ENCODE assay signal across 9 cellular contexts in the genomic region with DNA sequence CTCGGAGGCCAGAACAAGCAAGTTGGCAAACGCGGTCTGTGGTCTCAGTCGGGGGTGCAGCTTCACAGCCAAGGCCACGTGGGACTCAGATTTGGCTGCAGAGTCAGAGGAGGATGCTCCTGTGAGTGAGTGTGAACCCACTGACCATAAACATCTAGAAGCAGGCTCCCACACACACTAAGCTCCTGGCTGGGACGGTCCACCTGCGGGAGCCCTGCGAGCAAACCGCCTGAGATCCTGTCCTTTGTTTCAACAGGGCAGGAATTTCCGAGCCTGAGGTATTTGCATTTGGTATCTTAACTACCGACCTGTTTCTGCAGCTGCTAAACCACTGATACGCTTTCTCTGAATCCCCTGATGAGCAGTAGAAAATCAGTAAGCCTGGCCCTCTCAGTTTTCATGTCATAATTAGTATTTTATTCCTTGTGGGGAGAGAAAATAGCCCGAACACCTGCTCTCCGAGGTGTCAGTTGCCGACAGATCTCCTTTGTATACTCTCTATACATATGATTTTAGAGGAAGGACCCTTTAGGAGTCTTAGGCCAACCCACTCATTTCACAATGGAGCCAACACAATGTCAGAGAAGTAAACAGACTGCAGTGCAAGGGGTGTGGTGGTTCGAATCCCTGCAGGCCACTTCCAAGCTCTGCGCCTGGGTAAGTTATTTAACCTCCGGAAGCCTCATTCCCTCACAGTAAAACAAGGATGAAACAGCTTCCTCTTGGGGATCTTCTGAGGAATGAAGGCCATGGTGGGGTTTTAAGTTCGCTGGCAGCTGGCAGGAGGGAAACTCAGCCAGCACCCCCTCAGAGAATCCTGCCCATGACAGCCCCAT. TPM values are rescaled to one million over a fixed set of nuclear protein-coding genes. Genes with fewer than 3 reads are reported as not detected.
DNase-seq lines count a peak whose midpoint lies in the region; ATAC-seq, FAIRE-seq and TF ChIP-seq lines count a peak whose summit lies in the region.
"Had no signal": no experiment of that assay in that cellular context is flagged by ENCODE, and none has a peak within 500 bp of the region (broad histone marks: within the 10 kb centered on the region; RNA-seq: fewer than 3 reads in every experiment).

No MANE protein-coding gene starts in this region.

- no peak overlapping the region for H3K9ac ChIP-seq in HepG2 (ENCODE audit: insufficient read depth, low read depth, low read length)

- H3K4me1 Mint-ChIP-seq in endothelial cell (ENCODE audit: unreplicated experiment): peaks cover 32% of the 10 kb centered on the region
- peaks cover 6% of the 10 kb centered on the region for H3K4me1 Mint-ChIP-seq in activated T-helper 2 cell treated with anti-CD3 and anti-CD28 coated beads, Interferon-gamma antibody, Interleukin-2, Interleukin-4, amounts not matched to agents 10 μg/mL and 5 μg/mL and 100 μg/mL, durations not matched to agents 14 hours and 24 hours and 36 hours (ENCODE audit: low read depth)
- H3K4me1 Mint-ChIP-seq: central memory CD8-positive, alpha-beta T cell had no signal

- peak overlapping the region; percentile 86 for H3K27ac Mint-ChIP-seq in endothelial cell (ENCODE audit: unreplicated experiment)
- no peak overlapping the region for H3K27ac Mint-ChIP-seq in activated T-helper 2 cell treated with anti-CD3 and anti-CD28 coated beads, Interferon-gamma antibody, Interleukin-2, Interleukin-4, amounts not matched to agents 10 μg/mL and 5 μg/mL and 100 μg/mL, durations not matched to agents 14 hours and 24 hours and 36 hours

- H3K36me3 Mint-ChIP-seq in endothelial cell (ENCODE audit: low read depth, unreplicated experiment): no peaks in the 10 kb centered on the region
- no peaks in the 10 kb centered on the region for H3K36me3 Mint-ChIP-seq in activated T-helper 2 cell treated with anti-CD3 and anti-CD28 coated beads, Interferon-gamma antibody, Interleukin-2, Interleukin-4, amounts not matched to agents 10 μg/mL and 5 μg/mL and 100 μg/mL, durations not matched to agents 14 hours and 24 hours and 36 hours (ENCODE audit: low read depth)

- no peak for DNase-seq in HepG2 (ENCODE audit: low spot score)
- no peak for DNase-seq in right lobe of liver
- peak; percentile 69 for DNase-seq in NCI-H1436 treated with DMSO at 0.1 percent for 48 hours (lab: John Stamatoyannopoulos, UW)
- peak; percentile 23 for DNase-seq in endothelial cell (ENCODE audit: low spot score)
- DNase-seq in NCI-H524 treated with DMSO at 0.1 percent for 48 hours (lab: John Stamatoyannopoulos, UW): no peak
- DNase-seq in HK-2 (ENCODE audit: unreplicated experiment): no peak
- no peak for DNase-seq in activated T-helper 2 cell treated with anti-CD3 and anti-CD28 coated beads, Interferon-gamma antibody, Interleukin-2, Interleukin-4, amounts not matched to agents 10 μg/mL and 5 μg/mL and 100 μg/mL, durations not matched to agents 14 hours and 24 hours and 36 hours (ENCODE audit: low spot score)

- peak; percentile 64 for ATAC-seq in HepG2
- ATAC-seq in right lobe of liver: no peak
- ATAC-seq in GM18519 (IDR thresholded peaks at IDR 0.05; ENCODE audit: low FRiP score, unreplicated experiment): no peak

- H3K36me3 ChIP-seq in HepG2 (replicated peaks in 1 of 2; ENCODE audit: control insufficient read depth in 1 of 2, insufficient read depth in 2 of 2, low read length in 2 of 2): no peaks in the 10 kb centered on the region
- H3K36me3 ChIP-seq in right lobe of liver: no peaks in the 10 kb centered on the region

- no peak for FAIRE-seq in HepG2 (lab: Jason Lieb, UNC)

- peaks cover 5% of the 10 kb centered on the region for H3K27me3 Mint-ChIP-seq in endothelial cell (ENCODE audit: unreplicated experiment)
- H3K27me3 Mint-ChIP-seq in activated T-helper 2 cell treated with anti-CD3 and anti-CD28 coated beads, Interferon-gamma antibody, Interleukin-2, Interleukin-4, amounts not matched to agents 10 μg/mL and 5 μg/mL and 100 μg/mL, durations not matched to agents 14 hours and 24 hours and 36 hours (ENCODE audit: low read depth): peaks cover 4% of the 10 kb centered on the region

- TF ChIP-seq CTCF in HepG2 (CRISPR knock-in tag; IDR thresholded peaks at IDR 0.05) (no peak), right lobe of liver (IDR thresholded peaks at IDR 0.05) (no peak), endothelial cell (IDR thresholded peaks at IDR 0.05; ENCODE audit: unreplicated experiment) (no peak)

- no peaks in the 10 kb centered on the region for H3K9me3 Mint-ChIP-seq in endothelial cell (ENCODE audit: unreplicated experiment)
- H3K9me3 Mint-ChIP-seq in activated T-helper 2 cell treated with anti-CD3 and anti-CD28 coated beads, Interferon-gamma antibody, Interleukin-2, Interleukin-4, amounts not matched to agents 10 μg/mL and 5 μg/mL and 100 μg/mL, durations not matched to agents 14 hours and 24 hours and 36 hours: no peaks in the 10 kb centered on the region
- H3K9me3 Mint-ChIP-seq: central memory CD8-positive, alpha-beta T cell had no signal

- no peak for TF ChIP-seq POLR2A in HepG2 (IDR thresholded peaks at IDR 0.05; ENCODE audit: insufficient read depth in 1 of 2, low read depth in 2 of 2, low read length in 2 of 2)
- no peak for TF ChIP-seq POLR2A in right lobe of liver (IDR thresholded peaks at IDR 0.05)

- CTCF ChIA-PET in HepG2 (lab: Yijun Ruan, JAX; ENCODE audit: low intra/inter-chr PET ratio, low total read pairs): no interaction called here

- H3K27ac ChIP-seq in HepG2 (ENCODE audit: extremely low read length, insufficient read depth, low read length) (no peak overlapping the region), right lobe of liver (no peak overlapping the region)

- in situ Hi-C loops in HepG2 (cut with HindIII; ENCODE audit: extremely low pct_ligation_motif_present, low pct_unique_long_range_greater_than_20kb): no loop called here

- H2AFZ ChIP-seq in HepG2 (ENCODE audit: low read length): peak overlapping the region; percentile 27

- intact Hi-C loops in HepG2 (cut with micrococcal nuclease; ENCODE audit: unreplicated experiment): no loop called here
- intact Hi-C loops in right lobe of liver (cut with DNase I): no loop called here
- intact Hi-C loops in activated T-helper 2 cell treated with anti-CD3 and anti-CD28 coated beads, Interferon-gamma antibody, Interleukin-2, Interleukin-4, amounts not matched to agents 10 μg/mL and 5 μg/mL and 100 μg/mL, durations not matched to agents 14 hours and 24 hours and 36 hours (cut with micrococcal nuclease): no loop called here

- TF ChIP-seq EP300 in HepG2 (IDR thresholded peaks at IDR 0.05; ENCODE audit: low read depth in 2 of 2, low read length in 2 of 2): no peak
- TF ChIP-seq EP300 in HepG2 (CRISPR knock-in tag; IDR thresholded peaks at IDR 0.05; ENCODE audit: borderline replicate concordance): no peak

- 29% methylated on average over 16 of the region's 19 CpGs for WGBS in HepG2 (ENCODE audit: low lambda C conversion rate)
- 41% methylated on average over 11 of the region's 19 CpGs for WGBS in right lobe of liver (ENCODE audit: insufficient coverage, low coverage, low lambda C conversion rate, missing lambda C conversion rate)

- no peaks in the 10 kb centered on the region for H4K20me1 ChIP-seq in HepG2 (ENCODE audit: insufficient read depth, low read length)

- peaks cover 19% of the 10 kb centered on the region for H3K4me1 ChIP-seq in HepG2 (ENCODE audit: insufficient read depth, low read length)
- no peaks in the 10 kb centered on the region for H3K4me1 ChIP-seq in right lobe of liver

- no peaks in the 10 kb centered on the region for H3K79me2 ChIP-seq in HepG2 (ENCODE audit: insufficient read depth, low read length)

- no TSS peak for BruUV-seq in HepG2 (replicated peaks; lab: Mats Ljungman, UMichigan)

- peak overlapping the region; percentile 58 for H3K4me2 ChIP-seq in HepG2 (ENCODE audit: low read depth, low read length)

- POLR2A ChIA-PET in HepG2 (lab: Yijun Ruan, JAX): no interaction called here

- TF ChIP-seq RAD21 in HepG2 (CRISPR knock-in tag; IDR thresholded peaks at IDR 0.05): no peak

- H3K27me3 ChIP-seq in HepG2 (ENCODE audit: control insufficient read depth in 1 of 2, insufficient read depth in 2 of 2, low read length in 2 of 2) (peaks cover 0 to 7% of the 10 kb centered on the region in 2 experiments; a peak in 1 of 5 replicates), right lobe of liver (no peaks in the 10 kb centered on the region)

- H3K9me3 ChIP-seq in HepG2 (ENCODE audit: low read length) (no peaks in the 10 kb centered on the region), right lobe of liver (no peaks in the 10 kb centered on the region)

- H3K4me3 ChIP-seq in HepG2 (replicated peaks in 1 of 3; ENCODE audit: insufficient read depth in 1 of 3, low read depth in 2 of 3, low read length in 3 of 3): peak overlapping the region in 2 of 3 experiments; percentile 7 to 10; a peak in 2 of 6 replicates
- H3K4me3 ChIP-seq in right lobe of liver: no peak overlapping the region

- no peak overlapping the region for H3K4me3 Mint-ChIP-seq in endothelial cell (ENCODE audit: unreplicated experiment)
- no peak overlapping the region for H3K4me3 Mint-ChIP-seq in activated T-helper 2 cell treated with anti-CD3 and anti-CD28 coated beads, Interferon-gamma antibody, Interleukin-2, Interleukin-4, amounts not matched to agents 10 μg/mL and 5 μg/mL and 100 μg/mL, durations not matched to agents 14 hours and 24 hours and 36 hours (ENCODE audit: low read depth)
- H3K4me3 Mint-ChIP-seq: central memory CD8-positive, alpha-beta T cell had no signal

RNA-seq across cellular contexts. Expression of a gene that starts 41.0 kb away (rescaled TPM):
- total RNA-seq in HepG2 (2016; rRNA removed; fragmentation: Illumina TruSeq; extraction: Trizol) (16.9 and 23.9 TPM in 2 replicates), right lobe of liver (10 to 100 TPM in 3 of 6 experiments, 1 to 10 TPM in 3; 7.4 to 11.8 (median 9.6) TPM), endothelial cell (ENCODE audit: unreplicated experiment) (49.2 TPM)
- 6.1 and 9.3 TPM in 2 replicates for total RNA-seq in HepG2 (2016; cell fraction: cytosol; rRNA removed; fragmentation: Illumina TruSeq; extraction: Trizol; ENCODE audit: low read depth)
- total RNA-seq in HepG2 (2016; cell fraction: insoluble cytoplasmic fraction; rRNA removed; fragmentation: Illumina TruSeq; extraction: Trizol): 17.5 and 18.4 TPM in 2 replicates
- 8.8 and 11.2 TPM in 2 replicates for total RNA-seq in HepG2 (2016; cell fraction: membrane; rRNA removed; fragmentation: Illumina TruSeq; extraction: Trizol)
- 15.6 and 18.9 TPM in 2 replicates for total RNA-seq in HepG2 (2016; cell fraction: nucleus; rRNA removed; fragmentation: Illumina TruSeq; extraction: Trizol)
- 5.0 and 7.3 TPM in 2 replicates for polyA plus RNA-seq in HepG2 (2011; rRNA removed)
- polyA plus RNA-seq in HepG2 (2011; cell fraction: cytosol; rRNA removed): 3.7 and 4.1 TPM in 2 replicates
- polyA plus RNA-seq in HepG2 (2011; cell fraction: nucleus; rRNA removed): 4.2 and 5.2 TPM in 2 replicates
- polyA plus RNA-seq in HepG2 (2012): 7.9 and 8.8 TPM in 2 replicates
- 0.55 and 0.70 TPM in 2 replicates for polyA plus RNA-seq in HepG2 (2016; cell fraction: cytosol; fragmentation: Illumina TruSeq; extraction: Trizol; ENCODE audit: low read depth)
- 16.1 and 17.0 TPM in 2 replicates for polyA plus RNA-seq in HepG2 (2016; cell fraction: insoluble cytoplasmic fraction; fragmentation: Illumina TruSeq; extraction: Trizol; ENCODE audit: low read depth)
- polyA plus RNA-seq in HepG2 (2016; cell fraction: membrane; fragmentation: Illumina TruSeq; extraction: Trizol; ENCODE audit: low read depth): 2.7 and 2.9 TPM in 2 replicates
- 21.8 and 26.9 TPM in 2 replicates for polyA plus RNA-seq in HepG2 (2016; cell fraction: nucleus; fragmentation: Illumina TruSeq; extraction: Trizol; ENCODE audit: insufficient read depth, low read depth)
- 8.6 and 19.9 TPM in 2 replicates for polyA minus RNA-seq in HepG2 (2011; rRNA and poly(A)+ RNA removed; ENCODE audit: low replicate concordance)
- polyA minus RNA-seq in HepG2 (2011; cell fraction: cytosol; rRNA and poly(A)+ RNA removed): 4.2 and 6.6 TPM in 2 replicates
- 8.5 and 11.8 TPM in 2 replicates for polyA minus RNA-seq in HepG2 (2011; cell fraction: nucleus; rRNA and poly(A)+ RNA removed)
- 20.4 and 22.7 TPM in 2 replicates for total RNA-seq in activated T-helper 2 cell treated with anti-CD3 and anti-CD28 coated beads, Interferon-gamma antibody, Interleukin-2, Interleukin-4, amounts not matched to agents 10 μg/mL and 5 μg/mL and 100 μg/mL, durations not matched to agents 14 hours and 24 hours and 36 hours

Comparison
In these comparisons a context has a peak if more than half of its experiments do, and no peak if none do; other contexts are left out.
1. H3K4me3 ChIP-seq: peak in HepG2 (2 of 3); none in right lobe of liver (0 of 3).
2. DNase-seq: peak in NCI-H1436 treated with DMSO at 0.1 percent for 48 hours (single experiment) and endothelial cell (single experiment); none in HepG2 (single experiment), right lobe of liver (0 of 3), NCI-H524 treated with DMSO at 0.1 percent for 48 hours (single experiment), HK-2 (single experiment) and activated T-helper 2 cell treated with anti-CD3 and anti-CD28 coated beads, Interferon-gamma antibody, Interleukin-2, Interleukin-4, amounts not matched to agents 10 μg/mL and 5 μg/mL and 100 μg/mL, durations not matched to agents 14 hours and 24 hours and 36 hours (single experiment).